In the genomic region with DNA sequence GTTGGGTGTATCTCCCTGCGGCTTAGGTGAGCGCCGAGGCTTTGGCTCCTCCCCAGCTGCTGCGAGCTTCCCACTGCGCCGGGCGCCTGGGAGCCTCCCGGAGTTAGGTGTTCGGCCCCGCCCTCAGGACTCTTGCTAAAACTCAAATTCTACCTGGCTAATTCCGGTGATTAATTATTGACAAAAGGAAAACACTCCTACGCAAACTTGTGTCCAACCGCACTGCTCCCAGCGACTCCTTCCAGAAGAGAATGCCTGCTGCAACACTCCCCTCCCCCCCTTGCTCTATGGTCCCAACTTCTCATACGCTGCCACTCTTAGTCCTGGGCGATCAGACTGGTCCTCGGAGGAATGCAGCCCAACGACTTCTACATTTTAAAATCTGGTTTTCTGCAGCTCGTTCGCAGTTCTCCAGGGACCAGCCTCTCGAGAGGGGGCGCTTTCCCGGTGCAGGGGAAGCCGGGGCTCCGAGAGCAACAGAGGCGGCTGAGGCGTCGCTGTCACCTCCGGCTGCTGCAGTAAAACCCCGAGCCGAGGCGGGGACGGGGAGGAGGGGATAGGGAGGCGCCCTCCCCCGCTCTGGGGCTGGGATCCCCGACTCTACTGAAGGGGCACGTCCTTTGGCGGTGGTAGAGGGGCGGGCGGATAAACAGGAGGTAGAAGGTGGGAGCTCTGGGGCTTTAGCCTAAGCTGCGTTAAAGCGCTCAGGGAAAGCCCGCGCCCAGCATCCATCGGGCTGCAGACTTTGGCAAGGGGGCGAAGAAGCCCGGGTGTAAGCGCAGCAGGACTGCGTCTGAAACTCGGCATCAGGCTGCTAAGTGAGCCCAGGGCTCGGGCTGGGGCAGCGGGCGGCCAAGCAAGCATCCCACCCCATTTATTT, we compare ENCODE assay signal across 7 cellular contexts. TPM values are rescaled to one million over a fixed set of nuclear protein-coding genes. Genes with fewer than 3 reads are reported as not detected.
DNase-seq lines count a peak whose midpoint lies in the region; ATAC-seq and TF ChIP-seq lines count a peak whose summit lies in the region.

A gene with protein sequence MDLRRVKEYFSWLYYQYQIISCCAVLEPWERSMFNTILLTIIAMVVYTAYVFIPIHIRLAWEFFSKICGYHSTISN (minus strand): TSS at position 77 of the 880 bp plus-strand sequence. CDS start 25,194 bp downstream, outside the sequence.

- DNase-seq in NCI-H345 treated with DMSO at 0.1 percent for 48 hours (lab: John Stamatoyannopoulos, UW; ENCODE audit: unreplicated experiment) (peak; percentile 60), activated T-cell treated with anti-CD3 and anti-CD28 coated beads for 24 hours (ENCODE audit: low read depth) (peak; percentile 20), epithelial cell of proximal tubule (ENCODE audit: low read depth) (no peak)

- no peaks in the 10 kb centered on the region for H3K36me3 ChIP-seq in mucosa of stomach (ENCODE audit: control insufficient read depth, insufficient read depth, low read length)
- H3K36me3 ChIP-seq in subcutaneous abdominal adipose tissue (ENCODE audit: control insufficient read depth in 5 of 5, insufficient read depth in 5 of 5, low read length in 5 of 5), result no peaks in the 10 kb centered on the region

- H3K27me3 ChIP-seq in mucosa of stomach (ENCODE audit: control insufficient read depth, insufficient read depth, low read length), result no peaks in the 10 kb centered on the region
- peaks cover 10 to 24% (median 20%) of the 10 kb centered on the region in 5 donors for H3K27me3 ChIP-seq in subcutaneous abdominal adipose tissue (ENCODE audit: control insufficient read depth in 5 of 5, insufficient read depth in 4 of 5, low read length in 5 of 5)

- peak within 1 kb of the TSS; percentile 61 for H3K4me3 ChIP-seq in epithelial cell of proximal tubule (ENCODE audit: low read depth, low read length)
- peak within 1 kb of the TSS; percentile 81 for H3K4me3 ChIP-seq in mucosa of stomach (ENCODE audit: low read length)
- H3K4me3 ChIP-seq in subcutaneous abdominal adipose tissue (ENCODE audit: low read depth in 1 of 5, low read length in 5 of 5), result peak within 1 kb of the TSS; percentile 52 to 71 (median 62)

- H3K4me1 ChIP-seq in mucosa of stomach (ENCODE audit: control insufficient read depth, insufficient read depth, low read length) (peaks cover 11% of the 10 kb centered on the region), subcutaneous abdominal adipose tissue (ENCODE audit: control insufficient read depth in 5 of 5, insufficient read depth in 5 of 5, low read length in 5 of 5) (peaks cover 0 to 19% (median 19%) of the 10 kb centered on the region in 5 donors)

- peak within 1 kb of the TSS; percentile 89 for H3K9ac ChIP-seq in mucosa of stomach (ENCODE audit: low read length)
- peak within 1 kb of the TSS in 3 of 5 donors; percentile 14 to 59 (median 45) for H3K9ac ChIP-seq in subcutaneous abdominal adipose tissue (ENCODE audit: low read length in 5 of 5)

- peak; percentile 51 for ATAC-seq in GM18502 (IDR thresholded peaks at IDR 0.05; ENCODE audit: poor library complexity, unreplicated experiment)
- ATAC-seq in HG02870 (IDR thresholded peaks at IDR 0.05; ENCODE audit: unreplicated experiment), result peak; percentile 49

- H3K9me3 ChIP-seq in mucosa of stomach (ENCODE audit: control insufficient read depth, low read length), result no peaks in the 10 kb centered on the region
- no peaks in the 10 kb centered on the region for H3K9me3 ChIP-seq in subcutaneous abdominal adipose tissue (ENCODE audit: control insufficient read depth in 5 of 5, low read length in 5 of 5)

- no peak within 1 kb of the TSS for H3K27ac ChIP-seq in subcutaneous abdominal adipose tissue (ENCODE audit: low read depth, low read length)

- peak; percentile 36 for TF ChIP-seq CTCF in epithelial cell of proximal tubule (conservative IDR thresholded peaks at IDR 0.05; ENCODE audit: low read depth, low read length)

RNA-seq across cellular contexts. Expression of the gene that starts here (rescaled TPM):
- total RNA-seq in epithelial cell of proximal tubule, result 0.22 TPM in 1 of 2 replicates, not detected in the other
